Comparison of ENCODE assay signal across 23 cellular contexts in genomic region chr9:130267930-130268329, GRCh38. TPM values are rescaled to one million over a fixed set of nuclear protein-coding genes. Genes with fewer than 3 reads are reported as not detected.
DNase-seq lines count a peak whose midpoint lies in the region; ATAC-seq and TF ChIP-seq lines count a peak whose summit lies in the region.
"Had no signal": no experiment of that assay in that cellular context is flagged by ENCODE, and none has a peak within 500 bp of the region (broad histone marks: within the 10 kb centered on the region; RNA-seq: fewer than 3 reads in every experiment).

No MANE protein-coding gene starts in this region.

- H3K4me1 ChIP-seq in right cardiac atrium (ENCODE audit: control insufficient read depth, insufficient read depth, low read length) (no peaks in the 10 kb centered on the region), muscle layer of colon (ENCODE audit: insufficient read depth, low read length) (peaks cover 40% of the 10 kb centered on the region), transverse colon (peaks cover 0 to 26% (median 12%) of the 10 kb centered on the region in 4 donors)
- H3K4me1 ChIP-seq: HAP-1 had no signal

- WGBS in right cardiac atrium = 82% methylated on average over 5 of the region's 5 CpGs
- 83% methylated on average over 5 of the region's 5 CpGs; no CpG with 5 or more reads in 1 of the 2 donors for WGBS in transverse colon (ENCODE audit: low coverage in 1 of 2), 2 donors

- ATAC-seq in right cardiac atrium (no peak), HG03460 (IDR thresholded peaks at IDR 0.05; ENCODE audit: unreplicated experiment) (no peak), GM21367 (IDR thresholded peaks at IDR 0.05; ENCODE audit: unreplicated experiment) (no peak)
- ATAC-seq: GM12878, natural killer cell had no signal

- no peak overlapping the region for H3K27ac Mint-ChIP-seq in chondrocyte (ENCODE audit: unreplicated experiment)
- H3K27ac Mint-ChIP-seq: activated CD4-positive, alpha-beta T cell treated with anti-CD3 and anti-CD28 coated beads, Interleukin-2, amount 10 ng/mL, durations not matched to agents 7 days and 5 days; activated naive CD4-positive, alpha-beta T cell treated with anti-CD3 and anti-CD28 coated beads, Interleukin-2, amount 10 ng/mL, durations not matched to agents 7 days and 5 days; activated T-cell treated with anti-CD3 and anti-CD28 coated beads, Interleukin-2, amount 50 U/mL, for 24 hours; IgD-negative memory B cell; natural killer cell had no signal

- peak; percentile 70 for DNase-seq in cardiac septum (ENCODE audit: low spot score)
- DNase-seq in right cardiac atrium = no peak
- DNase-seq in chondrocyte (ENCODE audit: low spot score) = peak; percentile 21
- DNase-seq in transverse colon = no peak
- no peak for DNase-seq in activated gamma-delta T cell treated with Interleukin-2 at 50 U/mL for 16 hours
- DNase-seq: activated CD4-positive, alpha-beta T cell treated with anti-CD3 and anti-CD28 coated beads, Interleukin-2, amount 10 ng/mL, durations not matched to agents 7 days and 5 days; activated naive CD4-positive, alpha-beta T cell treated with anti-CD3 and anti-CD28 coated beads, Interleukin-2, amount 10 ng/mL, durations not matched to agents 7 days and 5 days; activated T-cell treated with anti-CD3 and anti-CD28 coated beads, Interleukin-2, amount 50 U/mL, for 24 hours; islet precursor cell; mammary epithelial cell; natural killer cell; NCI-H1930; SIG-M5; T-helper 1 cell had no signal

- peak overlapping the region; percentile 46 for H3K9ac ChIP-seq in muscle layer of colon (ENCODE audit: low read length)

- H3K9me3 Mint-ChIP-seq in chondrocyte (ENCODE audit: low read depth) = no peaks in the 10 kb centered on the region
- H3K9me3 Mint-ChIP-seq: activated CD4-positive, alpha-beta T cell treated with anti-CD3 and anti-CD28 coated beads, Interleukin-2, amount 10 ng/mL, durations not matched to agents 7 days and 5 days; activated naive CD4-positive, alpha-beta T cell treated with anti-CD3 and anti-CD28 coated beads, Interleukin-2, amount 10 ng/mL, durations not matched to agents 7 days and 5 days; activated T-cell treated with anti-CD3 and anti-CD28 coated beads, Interleukin-2, amount 50 U/mL, for 24 hours; IgD-negative memory B cell; natural killer cell had no signal

- H3K9me3 ChIP-seq in right cardiac atrium (ENCODE audit: control insufficient read depth, low read length) = no peaks in the 10 kb centered on the region
- no peaks in the 10 kb centered on the region for H3K9me3 ChIP-seq in muscle layer of colon (ENCODE audit: low read length)
- no peaks in the 10 kb centered on the region for H3K9me3 ChIP-seq in transverse colon
- H3K9me3 ChIP-seq: ascending aorta, HAP-1, spleen, suprapubic skin had no signal

- no peaks in the 10 kb centered on the region for H3K27me3 ChIP-seq in right cardiac atrium (ENCODE audit: control insufficient read depth, insufficient read depth)
- H3K27me3 ChIP-seq in muscle layer of colon (ENCODE audit: control insufficient read depth in 1 of 2, insufficient read depth in 2 of 2, low read length in 2 of 2) = no peaks in the 10 kb centered on the region
- H3K27me3 ChIP-seq in transverse colon = peaks cover 57% of the 10 kb centered on the region

- H3K27ac ChIP-seq in right cardiac atrium (ENCODE audit: low read length) = no peak overlapping the region
- H3K27ac ChIP-seq in muscle layer of colon (ENCODE audit: low read depth, low read length) = peak overlapping the region; percentile 90
- peak overlapping the region; percentile 69 to 89 (median 82) for H3K27ac ChIP-seq in transverse colon
- H3K27ac ChIP-seq: ascending aorta had no signal

- H3K36me3 ChIP-seq in muscle layer of colon (ENCODE audit: insufficient read depth, low read length) = no peaks in the 10 kb centered on the region
- no peaks in the 10 kb centered on the region for H3K36me3 ChIP-seq in transverse colon
- H3K36me3 ChIP-seq: ascending aorta, HAP-1, spleen, suprapubic skin had no signal

- H3K4me3 Mint-ChIP-seq in chondrocyte (ENCODE audit: unreplicated experiment) = no peak overlapping the region
- H3K4me3 Mint-ChIP-seq: activated CD4-positive, alpha-beta T cell treated with anti-CD3 and anti-CD28 coated beads, Interleukin-2, amount 10 ng/mL, durations not matched to agents 7 days and 5 days; activated naive CD4-positive, alpha-beta T cell treated with anti-CD3 and anti-CD28 coated beads, Interleukin-2, amount 10 ng/mL, durations not matched to agents 7 days and 5 days; activated T-cell treated with anti-CD3 and anti-CD28 coated beads, Interleukin-2, amount 50 U/mL, for 24 hours; natural killer cell had no signal

- H3K27me3 Mint-ChIP-seq in chondrocyte (ENCODE audit: low read depth) = peaks cover 70% of the 10 kb centered on the region

- TF ChIP-seq CTCF in chondrocyte (IDR thresholded peaks at IDR 0.05) (no peak), transverse colon (IDR thresholded peaks at IDR 0.05) (no peak)

- intact Hi-C loops in cardiac septum (cut with DNase I) = no loop called here
- intact Hi-C loops in right cardiac atrium (cut with DNase I) = no loop called here
- intact Hi-C loops in transverse colon (cut with DNase I; ENCODE audit: low total_unique reads) = loop anchor here (10.0 kb wide), 1 partner anchor 57 kb away; no protein-coding TSS in a partner anchor

- in situ Hi-C loops in transverse colon (cut with MboI; ENCODE audit: low pct_ligation_motif_present in 1 of 4, low pct_unique_long_range_greater_than_20kb in 1 of 4, low sequenced_read_pairs in 3 of 4) = no loop called here

- TF ChIP-seq EP300 in transverse colon (IDR thresholded peaks at IDR 0.05; ENCODE audit: low read depth) = no peak

- TF ChIP-seq POLR2A in transverse colon (IDR thresholded peaks at IDR 0.05) = no peak

- H3K4me3 ChIP-seq in right cardiac atrium (ENCODE audit: low read length) (no peak overlapping the region), muscle layer of colon (ENCODE audit: low read depth in 1 of 2, low read length in 2 of 2) (peak overlapping the region in 1 of 2 donors; percentile 0), transverse colon (no peak overlapping the region)
- H3K4me3 ChIP-seq: ascending aorta, GM12878, HAP-1, spleen, suprapubic skin had no signal

- peaks cover 4% of the 10 kb centered on the region for H3K4me1 Mint-ChIP-seq in chondrocyte (ENCODE audit: low read depth)
- H3K4me1 Mint-ChIP-seq: activated naive CD4-positive, alpha-beta T cell treated with anti-CD3 and anti-CD28 coated beads, Interleukin-2, amount 10 ng/mL, durations not matched to agents 7 days and 5 days; natural killer cell had no signal

- H3K36me3 Mint-ChIP-seq in chondrocyte (ENCODE audit: low read depth) = no peaks in the 10 kb centered on the region
- H3K36me3 Mint-ChIP-seq: activated naive CD4-positive, alpha-beta T cell treated with anti-CD3 and anti-CD28 coated beads, Interleukin-2, amount 10 ng/mL, durations not matched to agents 7 days and 5 days; IgD-negative memory B cell; natural killer cell had no signal

RNA-seq across cellular contexts. Expression of gene HMCN2, which starts 2.4 kb away (rescaled TPM):
- total RNA-seq in cardiac septum = 5.3 TPM
- 1 to 10 TPM; 2.3 to 5.1 (median 3.9) TPM for total RNA-seq in right cardiac atrium
- 6.1 TPM for polyA plus RNA-seq in right cardiac atrium
- 0.05 to 0.36 TPM (median 0.10 TPM) in 3 replicates for total RNA-seq in chondrocyte
- 10 to 100 TPM in 3 of 4 donors, 1 to 10 TPM in 1; 7.8 to 40.0 (median 15.2) TPM for total RNA-seq in transverse colon
- total RNA-seq: activated CD4-positive, alpha-beta T cell treated with anti-CD3 and anti-CD28 coated beads, Interleukin-2, amount 10 ng/mL, durations not matched to agents 7 days and 5 days; GM12878; natural killer cell had no signal
- polyA plus RNA-seq: IgD-negative memory B cell had no signal

Comparison
In these comparisons a context has a peak if more than half of its experiments do, and no peak if none do; other contexts are left out.
1. DNase-seq: peak in cardiac septum (single experiment) and chondrocyte (single experiment); none in right cardiac atrium (0 of 3), transverse colon (single experiment) and activated gamma-delta T cell treated with Interleukin-2 at 50 U/mL for 16 hours (single experiment).